17 cellular contexts compared by ENCODE assay signal in genomic region chr3:182527745-182528144, GRCh38.
"Had no signal": no experiment of that assay in that cellular context is flagged by ENCODE, and none has a peak within 500 bp of the region (broad histone marks: within the 10 kb centered on the region; RNA-seq: fewer than 3 reads in every experiment).

No MANE protein-coding gene starts in this region.

- H3K27ac ChIP-seq: brain microvascular endothelial cell, left ventricle myocardium inferior, pancreas, skin epidermis, transverse colon had no signal

- DNase-seq: activated CD4-positive, alpha-beta T cell treated with anti-CD3 and anti-CD28 coated beads, Interleukin-2, amount 50 U/mL, for 4 hours; activated CD4-positive, CD25-positive, alpha-beta regulatory T cell treated with anti-CD3 and anti-CD28 coated beads, Interleukin-2, amount 50 U/mL, for 72 hours; activated effector memory CD4-positive, alpha-beta T cell treated with Interleukin-2 at 50 U/mL for 16 hours; activated T-cell treated with anti-CD3 and anti-CD28 coated beads, Interleukin-2, amount 50 U/mL, for 24 hours; amniotic stem cell; brain microvascular endothelial cell; dermis blood vessel endothelial cell; endodermal cell; glutamatergic neuron; immature natural killer cell; left ventricle myocardium inferior; mesenchymal stem cell; pancreas; transverse colon had no signal

- H3K4me3 ChIP-seq: left ventricle myocardium inferior, pancreas, skin epidermis, transverse colon had no signal

- H3K36me3 ChIP-seq: brain microvascular endothelial cell, left ventricle myocardium inferior, pancreas, transverse colon had no signal

- H3K9me3 ChIP-seq: pancreas, transverse colon had no signal

- ATAC-seq: activated naive CD4-positive, alpha-beta T cell treated with anti-CD3 and anti-CD28 coated beads, Interleukin-2, amount 50 U/mL, for 72 hours; stimulated activated effector memory CD8-positive, alpha-beta T cell treated with anti-CD3 and anti-CD28 coated beads, Interleukin-12 subunit alpha, Interleukin-12 subunit beta, amount 100 ng/mL, for 72 hours had no signal

- H3K4me1 ChIP-seq: left ventricle myocardium inferior had no signal

- H3K27me3 ChIP-seq: brain microvascular endothelial cell, transverse colon had no signal
